8 cellular contexts compared by ENCODE assay signal in the genomic region with DNA sequence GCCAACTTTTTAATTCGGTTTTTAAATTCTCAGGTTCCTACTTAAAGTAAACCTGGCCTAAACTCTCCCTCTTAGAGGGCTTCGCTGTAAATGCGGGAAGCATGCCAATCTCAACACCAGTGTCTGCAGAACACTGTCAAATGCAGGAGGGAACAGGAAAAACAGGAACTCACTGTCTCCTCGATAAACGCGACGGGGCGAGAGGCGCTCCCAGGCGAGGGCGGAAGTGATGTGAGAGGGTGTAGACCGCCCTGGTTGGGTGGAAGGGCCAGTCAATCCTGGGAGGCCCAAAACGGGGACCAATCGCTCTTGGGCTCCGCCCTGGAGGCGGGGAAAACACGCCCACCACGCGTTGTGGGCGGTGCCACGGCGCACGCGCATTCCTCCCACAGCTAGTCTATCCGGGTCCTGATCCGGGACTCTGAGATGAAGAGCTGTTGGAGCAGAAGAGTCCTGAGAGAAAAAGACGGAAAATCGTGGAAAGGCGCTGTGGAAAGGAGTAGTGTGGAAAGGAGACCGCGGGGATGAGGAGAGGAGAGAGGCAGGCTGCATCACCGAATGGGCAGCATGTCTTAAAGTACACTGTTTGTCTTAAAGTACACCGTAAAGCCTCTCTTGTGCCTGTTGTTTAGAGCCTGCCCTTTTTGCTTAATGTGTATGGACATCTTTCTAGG. TPM values are rescaled to one million over a fixed set of nuclear protein-coding genes. Genes with fewer than 3 reads are reported as not detected.
DNase-seq lines count a peak whose midpoint lies in the region; ATAC-seq and TF ChIP-seq lines count a peak whose summit lies in the region.

No MANE protein-coding gene starts in this region.

- H3K27ac ChIP-seq in BLaER1, result peak overlapping the region; percentile 74
- peak overlapping the region; percentile 76 for H3K27ac ChIP-seq in colonic mucosa

- TF ChIP-seq CTCF in colonic mucosa (IDR thresholded peaks at IDR 0.05), result no peak

- peak; percentile 89 for DNase-seq in NCI-H524 treated with DMSO at 0.1 percent for 48 hours (lab: John Stamatoyannopoulos, UW)
- DNase-seq in activated CD4-positive, alpha-beta T cell treated with anti-CD3 and anti-CD28 coated beads for 48 hours, result peak; percentile 97
- DNase-seq in colonic mucosa, result peak; percentile 98
- DNase-seq in kidney tubule cell (ENCODE audit: low spot score), result peak; percentile 98
- peak; percentile 94 to 96 for DNase-seq in stimulated activated CD4-positive, alpha-beta T cell treated with anti-CD3 and anti-CD28 coated beads, Interleukin-1b, Interleukin-23, amount 100 ng/mL, for 1 hour (ENCODE audit: low read depth in 2 of 2)

- intact Hi-C loops in colonic mucosa (cut with DNase I), result no loop called here

- no peaks in the 10 kb centered on the region for H3K27me3 ChIP-seq in BLaER1
- no peaks in the 10 kb centered on the region for H3K27me3 ChIP-seq in colonic mucosa

- H4K20me1 ChIP-seq in BLaER1, result no peaks in the 10 kb centered on the region

- peak overlapping the region; percentile 91 for H3K4me2 ChIP-seq in BLaER1

- H3K9ac ChIP-seq in BLaER1, result peak overlapping the region; percentile 85
- peak overlapping the region; percentile 40 to 97 for H3K9ac ChIP-seq in colonic mucosa (ENCODE audit: low read depth in 2 of 2, low read length in 2 of 2)

- no peaks in the 10 kb centered on the region for H3K36me3 ChIP-seq in BLaER1
- H3K36me3 ChIP-seq in colonic mucosa, result no peaks in the 10 kb centered on the region

- no peaks in the 10 kb centered on the region for H3K9me3 ChIP-seq in BLaER1
- H3K9me3 ChIP-seq in colonic mucosa, result no peaks in the 10 kb centered on the region

- H3K4me3 ChIP-seq in BLaER1 (peak overlapping the region; percentile 78), colonic mucosa (peak overlapping the region; percentile 27)

- H3K4me1 ChIP-seq in BLaER1, result peaks cover 15% of the 10 kb centered on the region
- no peaks in the 10 kb centered on the region for H3K4me1 ChIP-seq in colonic mucosa

- ATAC-seq in GM19324 (IDR thresholded peaks at IDR 0.05; ENCODE audit: low FRiP score, unreplicated experiment) (peak; percentile 100), HG03460 (IDR thresholded peaks at IDR 0.05; ENCODE audit: unreplicated experiment) (peak; percentile 100)

RNA-seq across cellular contexts. Expression of gene SLC28A2, which starts 27.1 kb away (rescaled TPM):
- total RNA-seq in colonic mucosa, result 10 to 100 TPM; 21.6 to 54.9 TPM

Comparison
In these comparisons a context has a peak if more than half of its experiments do, and no peak if none do; other contexts are left out.
1. Peak in every context shown above with its lines: DNase-seq, ATAC-seq, H3K4me3 ChIP-seq and H3K27ac ChIP-seq.